In the genomic region with DNA sequence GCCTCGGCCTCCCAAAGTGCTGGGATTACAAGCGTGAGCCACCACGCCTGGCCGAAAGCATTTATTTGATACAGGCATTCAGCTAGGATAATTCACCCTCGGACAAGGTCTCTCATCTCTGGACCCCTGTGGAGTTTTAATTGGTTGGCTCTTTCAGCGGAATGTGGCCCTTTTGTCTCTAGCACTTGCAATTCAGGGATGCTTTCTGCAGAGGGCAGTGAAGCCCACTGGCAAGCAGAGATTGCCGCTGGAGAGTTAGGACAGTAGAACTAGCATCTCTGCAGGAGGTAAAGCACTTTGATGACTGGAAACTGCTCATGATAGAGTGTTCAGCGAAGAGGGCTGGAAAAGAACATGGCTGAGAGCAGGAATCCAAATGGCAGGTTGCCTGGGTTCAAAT, we compare ENCODE assay signal across 30 cellular contexts.
A peak's percentile ranks its signal among the peaks of the same experiment; 100 is the strongest.
DNase-seq lines count a peak whose midpoint lies in the region; ATAC-seq and TF ChIP-seq lines count a peak whose summit lies in the region.
"Had no signal": no experiment of that assay in that cellular context is flagged by ENCODE, and none has a peak within 500 bp of the region (broad histone marks: within the 10 kb centered on the region; RNA-seq: fewer than 3 reads in every experiment).

No MANE protein-coding gene starts in this region.

- no peaks in the 10 kb centered on the region for H3K4me1 Mint-ChIP-seq in GM23338
- no peaks in the 10 kb centered on the region for H3K4me1 Mint-ChIP-seq in progenitor cell of endocrine pancreas (ENCODE audit: low read depth)
- H3K4me1 Mint-ChIP-seq: activated naive CD8-positive, alpha-beta T cell treated with anti-CD3 and anti-CD28 coated beads, Interleukin-2, amount 50 U/mL, for 24 hours had no signal

- H3K27ac Mint-ChIP-seq in GM23338, result no peak overlapping the region
- H3K27ac Mint-ChIP-seq in progenitor cell of endocrine pancreas, result no peak overlapping the region
- H3K27ac Mint-ChIP-seq: activated B cell treated with CpG ODN at 0.5 μM for 24 hours; activated naive CD8-positive, alpha-beta T cell treated with anti-CD3 and anti-CD28 coated beads, Interleukin-2, amount 50 U/mL, for 24 hours had no signal

- peaks cover 44% of the 10 kb centered on the region for H3K27me3 Mint-ChIP-seq in GM23338 (ENCODE audit: insufficient read depth, low read depth, poor library complexity)
- H3K27me3 Mint-ChIP-seq in progenitor cell of endocrine pancreas, result no peaks in the 10 kb centered on the region
- H3K27me3 Mint-ChIP-seq: activated B cell treated with CpG ODN at 0.5 μM for 24 hours; activated naive CD8-positive, alpha-beta T cell treated with anti-CD3 and anti-CD28 coated beads, Interleukin-2, amount 50 U/mL, for 24 hours; central memory CD8-positive, alpha-beta T cell had no signal

- H3K4me3 Mint-ChIP-seq in GM23338 (no peak overlapping the region), progenitor cell of endocrine pancreas (ENCODE audit: low read depth) (no peak overlapping the region)
- H3K4me3 Mint-ChIP-seq: activated B cell treated with CpG ODN at 0.5 μM for 24 hours; activated naive CD8-positive, alpha-beta T cell treated with anti-CD3 and anti-CD28 coated beads, Interleukin-2, amount 50 U/mL, for 24 hours; central memory CD8-positive, alpha-beta T cell had no signal

- no peak overlapping the region for H2AFZ ChIP-seq in GM23338
- no peak overlapping the region for H2AFZ ChIP-seq in PC-3 (ENCODE audit: low read length)

- H3K4me2 ChIP-seq in GM23338 (no peak overlapping the region), PC-3 (ENCODE audit: low read length) (no peak overlapping the region)

- H3K9me2 ChIP-seq in GM23338 (ENCODE audit: insufficient read depth), result no peaks in the 10 kb centered on the region
- no peaks in the 10 kb centered on the region for H3K9me2 ChIP-seq in PC-3 (replicated peaks; ENCODE audit: low read length)

- H3K79me2 ChIP-seq in GM23338 (replicated peaks; ENCODE audit: insufficient read depth) (no peaks in the 10 kb centered on the region), PC-3 (ENCODE audit: low read length) (no peaks in the 10 kb centered on the region)

- no peak for TF ChIP-seq POLR2A in Peyer's patch (IDR thresholded peaks at IDR 0.05)

- DNase-seq in GM23338 (ENCODE audit: low spot score) (peak; percentile 97), PC-3 (no peak), fibroblast of pulmonary artery (ENCODE audit: low read depth) (no peak), progenitor cell of endocrine pancreas (ENCODE audit: low spot score, unreplicated experiment) (no peak), amygdala (lab: John Stamatoyannopoulos, UW) (no peak), Peyer's patch (no peak), NCI-H128 (lab: John Stamatoyannopoulos, UW; ENCODE audit: unreplicated experiment) (no peak)
- DNase-seq: activated B cell treated with CpG ODN at 0.5 μM for 24 hours; activated naive CD8-positive, alpha-beta T cell treated with anti-CD3 and anti-CD28 coated beads, Interleukin-2, amount 50 U/mL, for 24 hours; activated T-cell treated with anti-CD3 and anti-CD28 coated beads, Interleukin-2, amount 50 U/mL, for 48 hours; Caco-2; dermis blood vessel endothelial cell; DMS79; esophagus squamous epithelium; GF-D8; left ventricle myocardium inferior; mesenchymal stem cell; MM.1S; NCI-H1417; NCI-H446 treated with DMSO at 0.1 percent for 48 hours; right cardiac atrium; stimulated activated CD4-positive, alpha-beta T cell treated with anti-CD3 and anti-CD28 coated beads, Interleukin-1b, Interleukin-23, amount 100 ng/mL, for 48 hours; stimulated activated naive CD4-positive, alpha-beta T cell treated with Interleukin-2 at 50 U/mL for 16 hours; T1000 had no signal

- H3K9ac ChIP-seq in PC-3 (ENCODE audit: low read length), result no peak overlapping the region
- H3K9ac ChIP-seq: KMS-11 had no signal

- TF ChIP-seq CTCF in GM23338 (conservative IDR thresholded peaks at IDR 0.05; ENCODE audit: low read depth in 2 of 2) (peak; percentile 74 to 81), PC-3 (conservative IDR thresholded peaks at IDR 0.05; ENCODE audit: low read depth, low read length) (peak; percentile 27; the same call in 1 of the 2 replicates), fibroblast of pulmonary artery (IDR thresholded peaks at IDR 0.05; ENCODE audit: low read length, missing control alignments) (peak; percentile 11), progenitor cell of endocrine pancreas (IDR thresholded peaks at IDR 0.05; ENCODE audit: unreplicated experiment) (peak; percentile 15), Peyer's patch (IDR thresholded peaks at IDR 0.05) (no peak)

- CTCF ChIA-PET in PC-3 (lab: Charles Lee), result no interaction called here

- H3K36me3 Mint-ChIP-seq in GM23338 (ENCODE audit: low read depth), result no peaks in the 10 kb centered on the region
- peaks cover 2% of the 10 kb centered on the region for H3K36me3 Mint-ChIP-seq in progenitor cell of endocrine pancreas (ENCODE audit: insufficient read depth)

- BruUV-seq in PC-3 (replicated peaks; lab: Mats Ljungman, UMichigan), result no TSS peak

- intact Hi-C loops in PC-3 (cut with micrococcal nuclease), result no loop called here

- H3K9me3 ChIP-seq in PC-3 (ENCODE audit: low read length) (no peaks in the 10 kb centered on the region), Peyer's patch (no peaks in the 10 kb centered on the region)
- H3K9me3 ChIP-seq: Caco-2, esophagus squamous epithelium, left ventricle myocardium inferior, suprapubic skin had no signal

- H3K27ac ChIP-seq in GM23338 (ENCODE audit: low read depth) (no peak overlapping the region), PC-3 (ENCODE audit: low read length) (no peak overlapping the region), Peyer's patch (no peak overlapping the region)
- H3K27ac ChIP-seq: C4-2B, esophagus squamous epithelium, HL-60, KMS-11, left ventricle myocardium inferior, suprapubic skin had no signal

- POLR2A ChIA-PET in PC-3 (lab: Charles Lee; ENCODE audit: unreplicated experiment), result no interaction called here

- H3K27me3 ChIP-seq in GM23338 (ENCODE audit: insufficient read depth) (peaks cover 72% of the 10 kb centered on the region), PC-3 (ENCODE audit: low read length) (no peaks in the 10 kb centered on the region), Peyer's patch (no peaks in the 10 kb centered on the region)
- H3K27me3 ChIP-seq: esophagus squamous epithelium, suprapubic skin had no signal

- H3K4me3 ChIP-seq in GM23338, result no peak overlapping the region
- no peak overlapping the region for H3K4me3 ChIP-seq in PC-3 (ENCODE audit: low read length)
- no peak overlapping the region for H3K4me3 ChIP-seq in fibroblast of pulmonary artery (replicated peaks; ENCODE audit: low read depth, low read length)
- no peak overlapping the region for H3K4me3 ChIP-seq in Peyer's patch
- H3K4me3 ChIP-seq: esophagus squamous epithelium, left ventricle myocardium inferior, suprapubic skin had no signal

- peaks cover 4% of the 10 kb centered on the region; the same call in 1 of the 2 replicates for H3F3A ChIP-seq in GM23338 (replicated peaks; ENCODE audit: low read depth)
- no peaks in the 10 kb centered on the region for H3F3A ChIP-seq in PC-3 (ENCODE audit: low read length, unreplicated experiment)

- ATAC-seq in GM23338 (peak; percentile 85), PC-3 (no peak), GM18861 (IDR thresholded peaks at IDR 0.05; ENCODE audit: unreplicated experiment) (no peak)
- ATAC-seq: activated naive CD8-positive, alpha-beta T cell treated with anti-CD3 and anti-CD28 coated beads, Interleukin-2, amount 50 U/mL, for 24 hours; right cardiac atrium had no signal

- H3K4me1 ChIP-seq in GM23338 (ENCODE audit: insufficient read depth), result no peaks in the 10 kb centered on the region
- H3K4me1 ChIP-seq in PC-3 (ENCODE audit: insufficient read depth, low read length), result no peaks in the 10 kb centered on the region
- H3K4me1 ChIP-seq in Peyer's patch, result no peaks in the 10 kb centered on the region
- H3K4me1 ChIP-seq: Caco-2, esophagus squamous epithelium had no signal

- H3K36me3 ChIP-seq in GM23338 (ENCODE audit: insufficient read depth) (no peaks in the 10 kb centered on the region), PC-3 (ENCODE audit: low read depth, low read length) (no peaks in the 10 kb centered on the region), Peyer's patch (no peaks in the 10 kb centered on the region)
- H3K36me3 ChIP-seq: left ventricle myocardium inferior had no signal

- H4K20me1 ChIP-seq in GM23338 (replicated peaks; ENCODE audit: insufficient read depth) (peaks cover 31% of the 10 kb centered on the region), PC-3 (ENCODE audit: low read length) (no peaks in the 10 kb centered on the region)

- H3K9me3 Mint-ChIP-seq in GM23338, result peaks cover 3% of the 10 kb centered on the region; the same call in 2 of the 3 replicates
- no peaks in the 10 kb centered on the region for H3K9me3 Mint-ChIP-seq in progenitor cell of endocrine pancreas (ENCODE audit: low read depth)
- H3K9me3 Mint-ChIP-seq: activated B cell treated with CpG ODN at 0.5 μM for 24 hours; activated naive CD8-positive, alpha-beta T cell treated with anti-CD3 and anti-CD28 coated beads, Interleukin-2, amount 50 U/mL, for 24 hours; central memory CD8-positive, alpha-beta T cell had no signal

TF ChIP-seq in GM23338, 12 proteins besides CTCF, POLR2A, EP300 and RAD21:
- peak; percentile 82 for TF ChIP-seq NANOG (IDR thresholded peaks at IDR 0.05; ENCODE audit: borderline replicate concordance)
- TF ChIP-seq EZH2 (IDR thresholded peaks at IDR 0.05; ENCODE audit: low read depth, unreplicated experiment), result no peak

Comparison
In these comparisons a context has a peak if more than half of its experiments do, and no peak if none do; other contexts are left out.
1. CTCF ChIP-seq: peak in GM23338 (2 of 2), PC-3 (single experiment), fibroblast of pulmonary artery (single experiment) and progenitor cell of endocrine pancreas (single experiment); none in Peyer's patch (0 of 6).